In genomic region chr18:31042068-31042390, GRCh38 we compare ENCODE assay signal across 9 cellular contexts. TPM values are rescaled to one million over a fixed set of nuclear protein-coding genes. Genes with fewer than 3 reads are reported as not detected.
A peak's percentile ranks its signal among the peaks of the same experiment; 100 is the strongest.
DNase-seq lines count a peak whose midpoint lies in the region; ATAC-seq, FAIRE-seq and TF ChIP-seq lines count a peak whose summit lies in the region.
"Had no signal": no experiment of that assay in that cellular context is flagged by ENCODE, and none has a peak within 500 bp of the region (broad histone marks: within the 10 kb centered on the region; RNA-seq: fewer than 3 reads in every experiment).

No MANE protein-coding gene starts in this region.

- H3K27me3 ChIP-seq in Caco-2 (replicated peaks; ENCODE audit: control insufficient read depth, insufficient read depth, low read length), result no peaks in the 10 kb centered on the region
- H3K27me3 ChIP-seq in left ventricle myocardium inferior (ENCODE audit: low read depth), result peaks cover 93% of the 10 kb centered on the region
- peaks cover 30% of the 10 kb centered on the region for H3K27me3 ChIP-seq in osteoblast (ENCODE audit: insufficient read depth, low read length)
- H3K27me3 ChIP-seq in A673 (replicated peaks; ENCODE audit: insufficient read depth, low read depth, low read length, poor library complexity), result peaks cover 59% of the 10 kb centered on the region

- no peak for ATAC-seq in activated naive CD8-positive, alpha-beta T cell treated with anti-CD3 and anti-CD28 coated beads, Interleukin-2, amount 50 U/mL, for 24 hours
- ATAC-seq in GM21786 (IDR thresholded peaks at IDR 0.05; ENCODE audit: unreplicated experiment), result no peak

- TF ChIP-seq CTCF in Caco-2 (IDR thresholded peaks at IDR 0.05; ENCODE audit: insufficient read depth in 1 of 2, low read depth in 1 of 2, low read length in 1 of 2, severe bottlenecking in 1 of 2, unreplicated experiment in 1 of 2), result no peak
- no peak for TF ChIP-seq CTCF in left ventricle myocardium inferior (IDR thresholded peaks at IDR 0.05; ENCODE audit: borderline replicate concordance)
- TF ChIP-seq CTCF in osteoblast (IDR thresholded peaks at IDR 0.05; ENCODE audit: extremely low read depth, low read depth, low read length), result no peak
- no peak for TF ChIP-seq CTCF in A673 (conservative IDR thresholded peaks at IDR 0.05; ENCODE audit: low read depth, low read length)

- peak overlapping the region; percentile 76 for H3K27ac Mint-ChIP-seq in Caco-2 (ENCODE audit: unreplicated experiment)
- H3K27ac Mint-ChIP-seq in activated naive CD8-positive, alpha-beta T cell treated with anti-CD3 and anti-CD28 coated beads, Interleukin-2, amount 50 U/mL, for 24 hours, result no peak overlapping the region

- POLR2A ChIA-PET in Caco-2 (lab: Charles Lee) (no interaction called here), A673 (lab: Charles Lee; ENCODE audit: low non-redundant PET) (no interaction called here)

- H3K27ac ChIP-seq in left ventricle myocardium inferior (replicated peaks) (no peak overlapping the region), osteoblast (ENCODE audit: low read depth, low read length) (no peak overlapping the region), A673 (ENCODE audit: low read depth, low read length, poor library complexity, severe bottlenecking) (no peak overlapping the region)

- peak overlapping the region; percentile 44 for H3K4me3 ChIP-seq in Caco-2 (ENCODE audit: low read depth, low read length)
- H3K4me3 ChIP-seq in left ventricle myocardium inferior, result peak overlapping the region; percentile 59
- H3K4me3 ChIP-seq in osteoblast (ENCODE audit: insufficient read depth, low read length), result no peak overlapping the region
- H3K4me3 ChIP-seq in A673 (ENCODE audit: low read depth, low read length, poor library complexity, severe bottlenecking), result no peak overlapping the region

- peaks cover 6% of the 10 kb centered on the region for H3K4me1 Mint-ChIP-seq in Caco-2 (ENCODE audit: low read depth, unreplicated experiment)
- H3K4me1 Mint-ChIP-seq in activated naive CD8-positive, alpha-beta T cell treated with anti-CD3 and anti-CD28 coated beads, Interleukin-2, amount 50 U/mL, for 24 hours, result peaks cover 8% of the 10 kb centered on the region

- no peak overlapping the region for H2AFZ ChIP-seq in osteoblast (ENCODE audit: low read length)

- CTCF ChIA-PET in Caco-2 (lab: Charles Lee), result interaction anchor here (0.5 kb wide), 1 partner anchor 388 kb away, joined by 4 read pairs; no protein-coding TSS in a partner anchor
- CTCF ChIA-PET in A673 (lab: Charles Lee), result no interaction called here

- FAIRE-seq in GM19239 (lab: Jason Lieb, UNC), result no peak

- no peak overlapping the region for H3K4me2 ChIP-seq in osteoblast (ENCODE audit: insufficient read depth, low read length)

- H3K4me1 ChIP-seq in Caco-2 (0 out of 2 replicates have a peak, but pooled peaks cover 4% of the 10 kb centered on the region), left ventricle myocardium inferior (peaks cover 24% of the 10 kb centered on the region), osteoblast (ENCODE audit: insufficient read depth, low read length) (no peaks in the 10 kb centered on the region), A673 (ENCODE audit: insufficient read depth, low read length, poor library complexity, severe bottlenecking) (no peaks in the 10 kb centered on the region)

- intact Hi-C loops in Caco-2 (cut with micrococcal nuclease; ENCODE audit: unreplicated experiment), result no loop called here
- intact Hi-C loops in left ventricle myocardium inferior (cut with micrococcal nuclease), result no loop called here
- intact Hi-C loops in A673 (cut with micrococcal nuclease; ENCODE audit: unreplicated experiment), result no loop called here

- H3K9me3 ChIP-seq in Caco-2 (no peaks in the 10 kb centered on the region), left ventricle myocardium inferior (replicated peaks) (no peaks in the 10 kb centered on the region), osteoblast (ENCODE audit: low read depth, low read length) (no peaks in the 10 kb centered on the region), A673 (ENCODE audit: low read depth, low read length, poor library complexity, severe bottlenecking) (no peaks in the 10 kb centered on the region)

- no peaks in the 10 kb centered on the region for H3K9me3 Mint-ChIP-seq in Caco-2 (ENCODE audit: unreplicated experiment)
- peaks cover 14% of the 10 kb centered on the region for H3K9me3 Mint-ChIP-seq in activated naive CD8-positive, alpha-beta T cell treated with anti-CD3 and anti-CD28 coated beads, Interleukin-2, amount 50 U/mL, for 24 hours

- peak overlapping the region; percentile 80 for H3K4me3 Mint-ChIP-seq in Caco-2 (ENCODE audit: unreplicated experiment)
- H3K4me3 Mint-ChIP-seq in activated naive CD8-positive, alpha-beta T cell treated with anti-CD3 and anti-CD28 coated beads, Interleukin-2, amount 50 U/mL, for 24 hours, result peak overlapping the region; percentile 52

- peaks cover 5% of the 10 kb centered on the region for H3K27me3 Mint-ChIP-seq in Caco-2 (ENCODE audit: insufficient read depth, unreplicated experiment)
- peaks cover 49% of the 10 kb centered on the region for H3K27me3 Mint-ChIP-seq in activated naive CD8-positive, alpha-beta T cell treated with anti-CD3 and anti-CD28 coated beads, Interleukin-2, amount 50 U/mL, for 24 hours

- no peaks in the 10 kb centered on the region for H3K36me3 Mint-ChIP-seq in Caco-2 (ENCODE audit: insufficient read depth, unreplicated experiment)
- peaks cover 4% of the 10 kb centered on the region for H3K36me3 Mint-ChIP-seq in activated naive CD8-positive, alpha-beta T cell treated with anti-CD3 and anti-CD28 coated beads, Interleukin-2, amount 50 U/mL, for 24 hours (ENCODE audit: low read depth)

- BruUV-seq in Caco-2 (replicated peaks; lab: Mats Ljungman, UMichigan) (no TSS peak), A673 (replicated peaks; lab: Mats Ljungman, UMichigan) (no TSS peak)

- no peaks in the 10 kb centered on the region for H4K20me1 ChIP-seq in osteoblast (ENCODE audit: insufficient read depth, low read length)

- H3K36me3 ChIP-seq in Caco-2 (ENCODE audit: control insufficient read depth, insufficient read depth, low read length) (no peaks in the 10 kb centered on the region), left ventricle myocardium inferior (no peaks in the 10 kb centered on the region), osteoblast (ENCODE audit: insufficient read depth, low read length) (no peaks in the 10 kb centered on the region), A673 (ENCODE audit: insufficient read depth, low read length, poor library complexity, severe bottlenecking) (no peaks in the 10 kb centered on the region)

- DNase-seq in Caco-2 (peak in 1 of 2 experiments; percentile 26), left ventricle myocardium inferior (no peak), osteoblast (ENCODE audit: insufficient read length, low spot score, missing footprints) (peak; percentile 21), GM19239 (ENCODE audit: insufficient read length, low spot score) (no peak), NCI-H1105 treated with DMSO at 0.1 percent for 48 hours (lab: John Stamatoyannopoulos, UW) (no peak), A673 (ENCODE audit: low spot score) (no peak)
- peak; percentile 3 for DNase-seq in activated naive CD8-positive, alpha-beta T cell treated with anti-CD3 and anti-CD28 coated beads, Interleukin-2, amount 50 U/mL, for 24 hours
- DNase-seq: NCI-H2029 treated with DMSO at 0.1 percent for 48 hours had no signal

- no peaks in the 10 kb centered on the region for H3K79me2 ChIP-seq in osteoblast (ENCODE audit: insufficient read depth, low read length)

RNA-seq across cellular contexts. Expression of gene DSC3, which starts 0.5 kb away (rescaled TPM):
- total RNA-seq in Caco-2 (2022) (4.5 and 6.8 TPM in 2 replicates), left ventricle myocardium inferior (not detected), osteoblast (under 0.01 TPM in 2 replicates), A673 (2021) (not detected in 2 replicates)

Comparison
In these comparisons a context has a peak if more than half of its experiments do, and no peak if none do; other contexts are left out.
1. DNase-seq: peak in activated naive CD8-positive, alpha-beta T cell treated with anti-CD3 and anti-CD28 coated beads, Interleukin-2, amount 50 U/mL, for 24 hours (single experiment) and osteoblast (single experiment); none in left ventricle myocardium inferior (single experiment), GM19239 (single experiment), NCI-H1105 treated with DMSO at 0.1 percent for 48 hours (single experiment) and A673 (single experiment).
2. H3K4me3 ChIP-seq: peak in Caco-2 (single experiment) and left ventricle myocardium inferior (single experiment); none in osteoblast (single experiment) and A673 (single experiment).